Comparison of ENCODE assay signal across 14 cellular contexts in the genomic region with DNA sequence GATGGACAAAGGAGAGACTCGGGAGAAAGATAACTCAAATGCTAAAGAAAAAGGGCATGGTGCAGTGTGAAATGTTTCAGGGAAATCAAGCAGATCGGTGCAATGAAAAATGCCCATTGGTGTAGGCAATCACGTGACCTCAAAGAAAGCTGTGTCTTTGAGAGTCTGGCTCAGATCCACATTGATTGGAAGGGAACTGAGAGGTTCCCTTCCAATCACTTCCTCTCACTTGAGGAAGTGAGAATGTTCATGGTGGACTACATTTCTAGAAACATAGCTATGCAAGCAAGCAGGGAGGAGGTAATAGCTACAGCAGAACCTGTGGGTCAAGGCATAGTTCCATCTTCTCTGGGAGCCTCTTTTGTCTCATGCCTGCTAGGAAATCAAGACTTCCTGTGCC.
DNase-seq lines count a peak whose midpoint lies in the region; ATAC-seq and TF ChIP-seq lines count a peak whose summit lies in the region.
"Had no signal": no experiment of that assay in that cellular context is flagged by ENCODE, and none has a peak within 500 bp of the region (broad histone marks: within the 10 kb centered on the region; RNA-seq: fewer than 3 reads in every experiment).

No MANE protein-coding gene starts in this region.

- TF ChIP-seq POLR2A in heart left ventricle (IDR thresholded peaks at IDR 0.05) (no peak), ovary (IDR thresholded peaks at IDR 0.05) (no peak)

- TF ChIP-seq CTCF in GM10248 (IDR thresholded peaks at IDR 0.05; ENCODE audit: control extremely low read depth, extremely low read depth, low read depth, missing control alignments): no peak
- TF ChIP-seq CTCF in heart left ventricle (IDR thresholded peaks at IDR 0.05): no peak
- TF ChIP-seq CTCF in ovary (IDR thresholded peaks at IDR 0.05): no peak

- TF ChIP-seq EP300 in ovary (IDR thresholded peaks at IDR 0.05): no peak

- DNase-seq in GM10248 (ENCODE audit: extremely low spot score) (peak; percentile 32), NAMALWA (ENCODE audit: low spot score) (peak; percentile 15), heart left ventricle (no peak), ovary (no peak)
- no peak for DNase-seq in activated CD8-positive, alpha-beta memory T cell treated with anti-CD3 and anti-CD28 coated beads for 24 hours
- DNase-seq: activated T-cell treated with anti-CD3 and anti-CD28 coated beads, Interleukin-2, amount 50 U/mL, for 24 hours; brain microvascular endothelial cell; DMS53; KG1; mesendoderm; stimulated activated CD4-positive, alpha-beta T cell treated with anti-CD3 and anti-CD28 coated beads, Interleukin-2, amount 100 ng/mL, for 48 hours had no signal

- H3K4me3 ChIP-seq in heart left ventricle (no peak overlapping the region), ovary (no peak overlapping the region)

- ATAC-seq in GM19397 (IDR thresholded peaks at IDR 0.05; ENCODE audit: unreplicated experiment): peak; percentile 70
- ATAC-seq in HG02884 (IDR thresholded peaks at IDR 0.05; ENCODE audit: unreplicated experiment): peak; percentile 64
- no peak for ATAC-seq in HG02840 (IDR thresholded peaks at IDR 0.05; ENCODE audit: low FRiP score, unreplicated experiment)
- ATAC-seq in heart left ventricle: no peak

- no peaks in the 10 kb centered on the region for H3K27me3 ChIP-seq in heart left ventricle
- no peaks in the 10 kb centered on the region for H3K27me3 ChIP-seq in ovary
- H3K27me3 ChIP-seq: brain microvascular endothelial cell had no signal

- H3K36me3 ChIP-seq in heart left ventricle: no peaks in the 10 kb centered on the region
- H3K36me3 ChIP-seq in ovary: no peaks in the 10 kb centered on the region
- H3K36me3 ChIP-seq: brain microvascular endothelial cell had no signal

- no peak overlapping the region for H3K27ac ChIP-seq in heart left ventricle
- H3K27ac ChIP-seq in ovary: no peak overlapping the region
- H3K27ac ChIP-seq: brain microvascular endothelial cell had no signal

- intact Hi-C loops in heart left ventricle (cut with DNase I): no loop called here
- intact Hi-C loops in ovary (cut with DNase I): no loop called here

- CTCF ChIA-PET in GM10248 (lab: Yijun Ruan, JAX): no interaction called here

- WGBS in heart left ventricle, 4 donors: 91 to 93% (median 92%) methylated on average over 3 of the region's 3 CpGs
- WGBS in ovary, 3 donors: 91 to 94% (median 94%) methylated on average over 3 of the region's 3 CpGs

- H3K9me3 ChIP-seq in heart left ventricle: no peaks in the 10 kb centered on the region
- no peaks in the 10 kb centered on the region for H3K9me3 ChIP-seq in ovary

- H3K4me1 ChIP-seq in heart left ventricle (peaks cover 0 to 19% (median 1%) of the 10 kb centered on the region in 12 donors), ovary (ENCODE audit: insufficient read depth) (peaks cover 6% of the 10 kb centered on the region)

- POLR2A ChIA-PET in GM10248 (lab: Yijun Ruan, JAX): no interaction called here

Comparison
In these comparisons a context has a peak if more than half of its experiments do, and no peak if none do; other contexts are left out.
1. DNase-seq: peak in GM10248 (single experiment) and NAMALWA (single experiment); none in activated CD8-positive, alpha-beta memory T cell treated with anti-CD3 and anti-CD28 coated beads for 24 hours (single experiment), heart left ventricle (0 of 5) and ovary (0 of 5).
2. ATAC-seq: peak in GM19397 (single experiment) and HG02884 (single experiment); none in HG02840 (single experiment) and heart left ventricle (0 of 4).